Comparison of ENCODE assay signal across 8 cellular contexts in the genomic region with DNA sequence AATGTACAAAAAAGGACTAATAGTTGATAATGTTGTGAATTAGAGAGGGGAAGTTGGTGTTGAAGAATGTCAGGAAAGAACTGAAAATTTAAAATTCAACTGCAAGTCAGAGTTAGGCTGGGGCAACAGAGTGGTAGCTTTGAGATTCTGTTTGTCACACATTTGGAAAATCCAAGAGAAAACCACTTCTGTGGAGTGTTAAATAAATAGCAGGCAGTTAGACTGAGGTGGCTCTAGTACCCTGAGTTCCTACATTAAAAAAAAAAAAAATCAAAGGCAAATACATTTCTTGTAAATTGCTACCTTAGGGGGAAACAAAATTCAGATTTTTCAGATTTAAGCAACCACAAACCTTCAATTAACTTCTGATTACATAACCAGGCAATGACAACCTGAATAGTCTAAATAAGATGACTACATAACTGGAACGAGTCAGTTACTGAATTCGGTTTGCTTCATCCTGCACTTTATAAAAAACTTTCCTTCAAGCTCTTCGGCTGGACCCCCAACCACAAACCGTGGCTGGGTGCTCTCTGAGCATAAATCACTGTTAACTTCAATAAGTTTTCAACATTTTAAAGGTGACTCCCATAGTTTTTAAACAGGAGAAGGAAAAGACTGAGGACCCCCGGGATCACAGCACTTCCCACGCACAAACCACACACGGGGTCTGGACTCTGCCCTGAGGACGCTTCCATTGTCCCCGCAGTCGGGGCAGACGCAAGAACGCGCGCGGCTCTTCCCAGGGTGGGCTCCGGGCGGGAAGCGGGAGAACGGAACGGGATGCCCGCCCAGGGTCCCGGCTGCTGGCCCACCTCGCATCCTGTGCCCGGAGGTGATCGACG. TPM values are rescaled to one million over a fixed set of nuclear protein-coding genes. Genes with fewer than 3 reads are reported as not detected.
DNase-seq lines count a peak whose midpoint lies in the region; ATAC-seq, FAIRE-seq and TF ChIP-seq lines count a peak whose summit lies in the region.

No MANE protein-coding gene starts in this region.

- dilution Hi-C loops in endothelial cell of umbilical vein (cut with MboI; ENCODE audit: extremely low pct_ligation_motif_present, low sequenced_read_pairs): no loop called here

- H3K4me3 Mint-ChIP-seq in nephron: peak overlapping the region; percentile 95 to 98 (median 96)

- H3K9ac ChIP-seq in PC-3 (ENCODE audit: low read length) (peak overlapping the region; percentile 41), endothelial cell of umbilical vein (replicated peaks; ENCODE audit: extremely low read depth, insufficient read depth, low read length) (peak overlapping the region; percentile 22)

- H3K36me3 ChIP-seq in PC-3 (ENCODE audit: low read depth, low read length): no peaks in the 10 kb centered on the region
- H3K36me3 ChIP-seq in endothelial cell of umbilical vein (ENCODE audit: control insufficient read depth in 2 of 2, extremely low read depth in 1 of 2, insufficient read depth in 2 of 2, low read length in 2 of 2): no peaks in the 10 kb centered on the region

- TF ChIP-seq CTCF in GM12865 (IDR thresholded peaks at IDR 0.05; ENCODE audit: insufficient read depth, low read depth, low read length, missing control alignments) (no peak), PC-3 (conservative IDR thresholded peaks at IDR 0.05; ENCODE audit: low read depth, low read length) (no peak), endothelial cell of umbilical vein (IDR thresholded peaks at IDR 0.05; ENCODE audit: extremely low read depth in 1 of 2, insufficient read depth in 1 of 2, low read depth in 1 of 2, low read length in 2 of 2) (no peak), nephron (IDR thresholded peaks at IDR 0.05; ENCODE audit: unreplicated experiment in 3 of 3) (no peak)

- no peaks in the 10 kb centered on the region for H3K9me1 ChIP-seq in endothelial cell of umbilical vein (replicated peaks; ENCODE audit: control insufficient read depth, extremely low read depth, insufficient read depth, low read length)

- 0 out of 2 replicates have a peak, but pooled peaks cover 5% of the 10 kb centered on the region for H3K9me3 ChIP-seq in PC-3 (ENCODE audit: low read length)
- H3K9me3 ChIP-seq in endothelial cell of umbilical vein (replicated peaks; ENCODE audit: control insufficient read depth, insufficient read depth, low read length): no peaks in the 10 kb centered on the region

- H3K4me3 ChIP-seq in GM12865 (ENCODE audit: low read depth, low read length) (peak overlapping the region; percentile 36), PC-3 (ENCODE audit: low read length) (peak overlapping the region; percentile 69), endothelial cell of umbilical vein (replicated peaks in 1 of 3; ENCODE audit: insufficient read depth in 1 of 3, low read depth in 1 of 3, low read length in 3 of 3) (peak overlapping the region in 2 of 3 experiments; percentile 52 to 67)

- no peak overlapping the region for H3K27ac ChIP-seq in PC-3 (ENCODE audit: low read length)
- H3K27ac ChIP-seq in endothelial cell of umbilical vein (ENCODE audit: insufficient read depth, low read depth, low read length): peak overlapping the region; percentile 20

- H3K9me2 ChIP-seq in PC-3 (replicated peaks; ENCODE audit: low read length): no peaks in the 10 kb centered on the region

- no peak for TF ChIP-seq POLR2A in endothelial cell of umbilical vein (IDR thresholded peaks at IDR 0.05; ENCODE audit: low read depth, low read length)

- H2AFZ ChIP-seq in PC-3 (ENCODE audit: low read length): peak overlapping the region; percentile 81
- H2AFZ ChIP-seq in endothelial cell of umbilical vein (ENCODE audit: low read depth, low read length): peak overlapping the region; percentile 2

- peaks cover 6% of the 10 kb centered on the region for H3K27me3 Mint-ChIP-seq in nephron (ENCODE audit: low read depth)

- DNase-seq in GM12865 (ENCODE audit: low read depth) (no peak), PC-3 (no peak), endothelial cell of umbilical vein (ENCODE audit: low read depth, low spot score) (no peak), NK-92 (lab: John Stamatoyannopoulos, UW; ENCODE audit: unreplicated experiment) (no peak), ecto neural progenitor cell (ENCODE audit: low spot score) (no peak), DMS114 treated with DMSO at 0.1 percent for 48 hours (lab: John Stamatoyannopoulos, UW; ENCODE audit: unreplicated experiment) (no peak)

- H3K4me1 Mint-ChIP-seq in nephron: peaks cover 17% of the 10 kb centered on the region

- BruUV-seq in PC-3 (replicated peaks; lab: Mats Ljungman, UMichigan): no TSS peak
- BruUV-seq in endothelial cell of umbilical vein (replicated peaks; lab: Mats Ljungman, UMichigan): no TSS peak

- intact Hi-C loops in PC-3 (cut with micrococcal nuclease): no loop called here
- intact Hi-C loops in endothelial cell of umbilical vein (cut with micrococcal nuclease): no loop called here

- peaks cover 32% of the 10 kb centered on the region for H3K36me3 Mint-ChIP-seq in nephron (ENCODE audit: low read depth)

- no peaks in the 10 kb centered on the region for H3F3A ChIP-seq in PC-3 (ENCODE audit: low read length, unreplicated experiment)

- no peaks in the 10 kb centered on the region for H4K20me1 ChIP-seq in PC-3 (ENCODE audit: low read length)
- no peaks in the 10 kb centered on the region for H4K20me1 ChIP-seq in endothelial cell of umbilical vein (replicated peaks; ENCODE audit: control insufficient read depth, extremely low read depth, insufficient read depth, low read length)

- H3K79me2 ChIP-seq in PC-3 (ENCODE audit: low read length) (no peaks in the 10 kb centered on the region), endothelial cell of umbilical vein (ENCODE audit: control insufficient read depth, insufficient read depth, low read length) (no peaks in the 10 kb centered on the region)

- H3K4me1 ChIP-seq in PC-3 (ENCODE audit: insufficient read depth, low read length) (no peaks in the 10 kb centered on the region), endothelial cell of umbilical vein (ENCODE audit: control insufficient read depth, extremely low read depth, insufficient read depth, low read length) (peaks cover 4% of the 10 kb centered on the region)

- POLR2A ChIA-PET in PC-3 (lab: Charles Lee; ENCODE audit: unreplicated experiment): no interaction called here
- POLR2A ChIA-PET in endothelial cell of umbilical vein (lab: Charles Lee): interaction anchor here (0.5 to 1.0 kb wide), 2 partner anchors 13 to 147 kb away, joined by 3 to 5 read pairs; no protein-coding TSS in a partner anchor

- H3K27ac Mint-ChIP-seq in nephron: peak overlapping the region; percentile 54 to 97 (median 89)

- CTCF ChIA-PET in PC-3 (lab: Charles Lee) (no interaction called here), endothelial cell of umbilical vein (lab: Charles Lee) (interaction anchor here (1.0 to 1.5 kb wide), 2 partner anchors 13 to 199 kb away, joined by 5 to 6 read pairs; no protein-coding TSS in a partner anchor)

- ATAC-seq in PC-3: peak; percentile 42; the same call in 1 of the 2 replicates
- no peak for ATAC-seq in GM21390 (IDR thresholded peaks at IDR 0.05; ENCODE audit: unreplicated experiment)

- no peak for FAIRE-seq in endothelial cell of umbilical vein (lab: Jason Lieb, UNC)

- H3K4me2 ChIP-seq in PC-3 (ENCODE audit: low read length) (peak overlapping the region; percentile 77), endothelial cell of umbilical vein (ENCODE audit: insufficient read depth, low read length) (peak overlapping the region; percentile 88)

- peaks cover 11% of the 10 kb centered on the region for H3K9me3 Mint-ChIP-seq in nephron

- H3K27me3 ChIP-seq in PC-3 (ENCODE audit: low read length): no peaks in the 10 kb centered on the region
- H3K27me3 ChIP-seq in endothelial cell of umbilical vein (ENCODE audit: control insufficient read depth in 2 of 2, insufficient read depth in 2 of 2, low read length in 2 of 2): no peaks in the 10 kb centered on the region

TF ChIP-seq in endothelial cell of umbilical vein, 7 proteins besides CTCF, POLR2A, EP300 and RAD21:
- TF ChIP-seq MYC (IDR thresholded peaks at IDR 0.05; ENCODE audit: low read depth, low read length): no peak
- no peak for TF ChIP-seq JUN (IDR thresholded peaks at IDR 0.05; ENCODE audit: borderline replicate concordance, insufficient read depth, insufficient read length, low read depth)
- no peak for TF ChIP-seq EZH2 (IDR thresholded peaks at IDR 0.05; ENCODE audit: borderline replicate concordance, low read depth, low read length, severe bottlenecking)
- no peak for TF ChIP-seq FOS (IDR thresholded peaks at IDR 0.05; ENCODE audit: borderline replicate concordance, insufficient read depth, low read length)
- TF ChIP-seq, protein P1, sequence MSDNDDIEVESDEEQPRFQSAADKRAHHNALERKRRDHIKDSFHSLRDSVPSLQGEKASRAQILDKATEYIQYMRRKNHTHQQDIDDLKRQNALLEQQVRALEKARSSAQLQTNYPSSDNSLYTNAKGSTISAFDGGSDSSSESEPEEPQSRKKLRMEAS (IDR thresholded peaks at IDR 0.05; ENCODE audit: insufficient read depth, insufficient read length): no peak
- TF ChIP-seq GATA2 (IDR thresholded peaks at IDR 0.05; ENCODE audit: insufficient read depth, insufficient read length, low read depth, low read length): no peak
- no peak for TF ChIP-seq POLR2AphosphoS5 (IDR thresholded peaks at IDR 0.05; ENCODE audit: insufficient read depth, low read depth, low read length)

RNA-seq across cellular contexts. Expression of a gene that starts 0.7 kb away (rescaled TPM):
- total RNA-seq in PC-3 (2014; rRNA removed) (0.69 and 3.5 TPM in 2 replicates), endothelial cell of umbilical vein (3.4 TPM in 2 replicates)
- 2.3 and 2.8 TPM in 2 replicates for polyA plus RNA-seq in endothelial cell of umbilical vein
- 3.8 and 3.9 TPM in 2 replicates for polyA plus RNA-seq in endothelial cell of umbilical vein (2011; cell fraction: cytosol; rRNA removed)
- 9.4 and 10.5 TPM in 2 replicates for polyA plus RNA-seq in endothelial cell of umbilical vein (2011; cell fraction: nucleus; rRNA removed)
- 0.17 TPM in 1 of 2 replicates, not detected in the other for polyA plus RNA-seq in endothelial cell of umbilical vein (2012)
- polyA minus RNA-seq in endothelial cell of umbilical vein: 2.1 and 2.5 TPM in 2 replicates
- not detected for polyA minus RNA-seq in endothelial cell of umbilical vein (2011; cell fraction: cytosol; rRNA and poly(A)+ RNA removed)
- polyA minus RNA-seq in endothelial cell of umbilical vein (2011; cell fraction: nucleus; rRNA and poly(A)+ RNA removed): 3.6 and 5.2 TPM in 2 replicates

RNA-seq across cellular contexts. Expression of a gene that starts 39.2 kb away (rescaled TPM):
- not detected in 2 replicates for total RNA-seq in PC-3 (2014; rRNA removed)
- 0.39 and 4.1 TPM in 2 replicates for total RNA-seq in endothelial cell of umbilical vein
- polyA plus RNA-seq in endothelial cell of umbilical vein: 0.92 and 1.0 TPM in 2 replicates
- polyA plus RNA-seq in endothelial cell of umbilical vein (2011; cell fraction: cytosol; rRNA removed): 0.76 and 0.81 TPM in 2 replicates
- polyA plus RNA-seq in endothelial cell of umbilical vein (2011; cell fraction: nucleus; rRNA removed): 2.4 and 2.9 TPM in 2 replicates
- not detected in 2 replicates for polyA plus RNA-seq in endothelial cell of umbilical vein (2012)
- polyA minus RNA-seq in endothelial cell of umbilical vein: 0.73 and 1.2 TPM in 2 replicates
- not detected for polyA minus RNA-seq in endothelial cell of umbilical vein (2011; cell fraction: cytosol; rRNA and poly(A)+ RNA removed)
- polyA minus RNA-seq in endothelial cell of umbilical vein (2011; cell fraction: nucleus; rRNA and poly(A)+ RNA removed): 1.3 and 1.6 TPM in 2 replicates
